33 cellular contexts compared by ENCODE assay signal in the genomic region with DNA sequence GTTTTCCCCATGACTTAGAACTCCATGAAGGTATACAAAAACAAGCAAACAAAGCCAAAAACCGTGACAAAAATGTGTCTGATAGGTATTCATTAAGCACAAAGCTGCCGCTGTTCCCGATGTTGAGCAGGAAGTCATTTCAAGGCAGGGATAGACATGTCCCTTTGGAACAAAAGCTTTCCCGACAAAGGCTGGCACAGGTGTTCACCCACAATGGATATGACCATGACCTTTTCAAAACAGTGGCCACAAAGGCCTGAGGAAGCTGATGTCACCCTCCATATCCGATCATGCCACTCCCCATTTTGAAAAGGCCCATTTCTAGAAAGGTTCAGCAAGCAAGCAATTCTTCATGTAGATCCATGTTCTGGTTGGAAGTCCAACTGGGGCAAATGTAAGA.
DNase-seq lines count a peak whose midpoint lies in the region; ATAC-seq and TF ChIP-seq lines count a peak whose summit lies in the region.
"Had no signal": no experiment of that assay in that cellular context is flagged by ENCODE, and none has a peak within 500 bp of the region (broad histone marks: within the 10 kb centered on the region; RNA-seq: fewer than 3 reads in every experiment).

No MANE protein-coding gene starts in this region.

- H3K4me3 ChIP-seq in gastroesophageal sphincter, result no peak overlapping the region
- H3K4me3 ChIP-seq: coronary artery, esophagus squamous epithelium, GM12878, GM23248, left ventricle myocardium inferior, prostate gland, SJSA1, suprapubic skin had no signal

- DNase-seq in COR-L47 (lab: John Stamatoyannopoulos, UW), result peak; percentile 63
- peak; percentile 96 for DNase-seq in DMS53 treated with DMSO at 0.1 percent for 48 hours (lab: John Stamatoyannopoulos, UW; ENCODE audit: unreplicated experiment)
- DNase-seq in NCI-H69 (lab: John Stamatoyannopoulos, UW), result peak; percentile 92
- no peak for DNase-seq in activated naive CD4-positive, alpha-beta T cell treated with Interleukin-2 at 50 U/mL for 16 hours
- no peak for DNase-seq in cortex of kidney (lab: John Stamatoyannopoulos, UW)
- no peak for DNase-seq in AML-193 (lab: John Stamatoyannopoulos, UW)
- DNase-seq in NOMO-1 (lab: John Stamatoyannopoulos, UW; ENCODE audit: unreplicated experiment in 2 of 2), result no peak
- DNase-seq: activated CD4-positive, alpha-beta memory T cell treated with anti-CD3 and anti-CD28 coated beads for 36 hours; activated CD4-positive, CD25-positive, alpha-beta regulatory T cell; activated CD8-positive, alpha-beta memory T cell treated with anti-CD3 and anti-CD28 coated beads, Interleukin-2, amount 50 U/mL, for 48 hours; amygdala; C1 segment of cervical spinal cord; endodermal cell; esophagus squamous epithelium; foreskin melanocyte; GM23248; HFFc6; hippocampal formation; left ventricle myocardium inferior; mesendoderm; NCI-H1436; NCI-H446; stimulated activated CD4-positive, alpha-beta T cell treated with anti-CD3 and anti-CD28 coated beads, Interleukin-4, amount 100 ng/mL, for 4 hours; stimulated activated naive B cell treated with anti-CD40 and anti-IgM and Interleukin-4, amounts not matched to agents 10 μg/mL and 1 μg/mL and 100 μg/mL, for 72 hours; T-helper 1 cell had no signal

- TF ChIP-seq CTCF in gastroesophageal sphincter (IDR thresholded peaks at IDR 0.05), result no peak

- no peak for TF ChIP-seq POLR2A in gastroesophageal sphincter (IDR thresholded peaks at IDR 0.05)

- H3K27me3 ChIP-seq in gastroesophageal sphincter, result no peaks in the 10 kb centered on the region
- H3K27me3 ChIP-seq: esophagus squamous epithelium, neutrophil, SJSA1, suprapubic skin had no signal

- no peaks in the 10 kb centered on the region for H3K9me3 ChIP-seq in gastroesophageal sphincter
- H3K9me3 ChIP-seq: esophagus squamous epithelium, neutrophil, prostate gland, SJSA1, suprapubic skin had no signal

- ATAC-seq in gastroesophageal sphincter, result peak; percentile 62
- ATAC-seq: GM12878; sciatic nerve; stimulated activated naive B cell treated with anti-CD40 and anti-IgM and Interleukin-4, amounts not matched to agents 10 μg/mL and 1 μg/mL and 100 μg/mL, for 72 hours had no signal

- no peak overlapping the region for H3K27ac ChIP-seq in gastroesophageal sphincter
- H3K27ac ChIP-seq: coronary artery, esophagus squamous epithelium, GM23248, left ventricle myocardium inferior, neutrophil, prostate gland, SJSA1, suprapubic skin had no signal

- TF ChIP-seq EP300 in gastroesophageal sphincter (IDR thresholded peaks at IDR 0.05), result no peak

- no peaks in the 10 kb centered on the region for H3K4me1 ChIP-seq in gastroesophageal sphincter
- H3K4me1 ChIP-seq: left ventricle myocardium inferior, prostate gland, SJSA1, suprapubic skin had no signal

- H3K36me3 ChIP-seq in gastroesophageal sphincter, result no peaks in the 10 kb centered on the region
- H3K36me3 ChIP-seq: esophagus squamous epithelium, left ventricle myocardium inferior, neutrophil, prostate gland, SJSA1, suprapubic skin had no signal

- WGBS in gastroesophageal sphincter (ENCODE audit: low coverage in 1 of 2), 2 donors, result 63 to 92% methylated on average over 2 to 5 of the region's 5 CpGs

Comparison
In these comparisons a context has a peak if more than half of its experiments do, and no peak if none do; other contexts are left out.
1. DNase-seq: peak in COR-L47 (single experiment), DMS53 treated with DMSO at 0.1 percent for 48 hours (single experiment) and NCI-H69 (single experiment); none in activated naive CD4-positive, alpha-beta T cell treated with Interleukin-2 at 50 U/mL for 16 hours (single experiment), cortex of kidney (single experiment), AML-193 (0 of 2) and NOMO-1 (0 of 2).